Comparison of ENCODE assay signal across 12 cellular contexts in genomic region chr5:132475531-132475930, GRCh38. TPM values are rescaled to one million over a fixed set of nuclear protein-coding genes. Genes with fewer than 3 reads are reported as not detected.
DNase-seq lines count a peak whose midpoint lies in the region; ATAC-seq and TF ChIP-seq lines count a peak whose summit lies in the region.
"Had no signal": no experiment of that assay in that cellular context is flagged by ENCODE, and none has a peak within 500 bp of the region (broad histone marks: within the 10 kb centered on the region; RNA-seq: fewer than 3 reads in every experiment).

No MANE protein-coding gene starts in this region.

- no peaks in the 10 kb centered on the region for H3K36me3 ChIP-seq in effector memory CD4-positive, alpha-beta T cell (ENCODE audit: control insufficient read depth, insufficient read depth, low read length)
- H3K36me3 ChIP-seq in mucosa of rectum (ENCODE audit: control insufficient read depth in 2 of 2, insufficient read depth in 2 of 2, low read length in 2 of 2) (no peaks in the 10 kb centered on the region), transverse colon (no peaks in the 10 kb centered on the region)
- H3K36me3 ChIP-seq: brain microvascular endothelial cell had no signal

- DNase-seq in activated T-cell treated with anti-CD3 and anti-CD28 coated beads, Interleukin-2, amount 50 U/mL, for 1 hour: peak; percentile 18
- DNase-seq in activated T-cell treated with anti-CD3 and anti-CD28 coated beads for 4 hours: no peak
- DNase-seq in effector memory CD4-positive, alpha-beta T cell: no peak
- DNase-seq in transverse colon: peak; percentile 14
- no peak for DNase-seq in SKM-1 treated with dmso at 0.1 percent for 144 hours (lab: John Stamatoyannopoulos, UW; ENCODE audit: unreplicated experiment)
- DNase-seq in dermis blood vessel endothelial cell: no peak
- DNase-seq: ACHN, brain microvascular endothelial cell, NCI-H1417 treated with DMSO at 0.1 percent for 48 hours, testis had no signal

- WGBS in transverse colon (ENCODE audit: low coverage in 1 of 2), 2 donors: 33 to 71% methylated on average over 1 to 7 of the region's 7 CpGs

- TF ChIP-seq CTCF in transverse colon (IDR thresholded peaks at IDR 0.05): no peak

- TF ChIP-seq POLR2A in transverse colon (IDR thresholded peaks at IDR 0.05): no peak

- H3K9me3 ChIP-seq in effector memory CD4-positive, alpha-beta T cell (ENCODE audit: control insufficient read depth, low read length): no peaks in the 10 kb centered on the region
- no peaks in the 10 kb centered on the region for H3K9me3 ChIP-seq in mucosa of rectum (ENCODE audit: control insufficient read depth in 2 of 2, low read length in 2 of 2)
- no peaks in the 10 kb centered on the region for H3K9me3 ChIP-seq in transverse colon
- H3K9me3 ChIP-seq: testis had no signal

- H3K9ac ChIP-seq in mucosa of rectum (ENCODE audit: low read depth in 1 of 2, low read length in 2 of 2): peak overlapping the region in 1 of 2 donors; percentile 46

- in situ Hi-C loops in transverse colon (cut with MboI; ENCODE audit: low pct_ligation_motif_present in 1 of 4, low pct_unique_long_range_greater_than_20kb in 1 of 4, low sequenced_read_pairs in 3 of 4): loop anchor here in 1 of 4 donors (10.0 kb wide), 1 partner anchor 51 kb away; no protein-coding TSS in a partner anchor

- peaks cover 46% of the 10 kb centered on the region for H3K4me1 ChIP-seq in effector memory CD4-positive, alpha-beta T cell (ENCODE audit: control insufficient read depth, insufficient read depth, low read length, poor library complexity, severe bottlenecking)
- peaks cover 45 to 46% of the 10 kb centered on the region in 2 donors for H3K4me1 ChIP-seq in mucosa of rectum (ENCODE audit: control insufficient read depth in 2 of 2, insufficient read depth in 2 of 2, low read length in 2 of 2)
- H3K4me1 ChIP-seq in transverse colon: peaks cover 35 to 72% (median 45%) of the 10 kb centered on the region in 4 donors

- intact Hi-C loops in transverse colon (cut with DNase I; ENCODE audit: low total_unique reads): no loop called here

- H3K4me3 ChIP-seq in effector memory CD4-positive, alpha-beta T cell (ENCODE audit: insufficient read depth, low read depth, low read length, poor library complexity, severe bottlenecking): no peak overlapping the region
- no peak overlapping the region for H3K4me3 ChIP-seq in mucosa of rectum (ENCODE audit: low read length in 2 of 2)
- H3K4me3 ChIP-seq in transverse colon: no peak overlapping the region
- H3K4me3 ChIP-seq: testis had no signal

- no peak for TF ChIP-seq EP300 in transverse colon (IDR thresholded peaks at IDR 0.05; ENCODE audit: low read depth)

- no peak for ATAC-seq in HG02852 (IDR thresholded peaks at IDR 0.05; ENCODE audit: unreplicated experiment)

- H3K27ac ChIP-seq in effector memory CD4-positive, alpha-beta T cell (ENCODE audit: insufficient read depth, low read length, poor library complexity, severe bottlenecking): peak overlapping the region; percentile 38
- H3K27ac ChIP-seq in mucosa of rectum (ENCODE audit: low read depth in 2 of 2, low read length in 2 of 2): peak overlapping the region; percentile 56 to 65
- H3K27ac ChIP-seq in transverse colon: peak overlapping the region; percentile 64 to 82 (median 70)
- H3K27ac ChIP-seq: brain microvascular endothelial cell had no signal

- H3K27me3 ChIP-seq in effector memory CD4-positive, alpha-beta T cell (replicated peaks; ENCODE audit: control insufficient read depth, insufficient read depth, low read length, poor library complexity, severe bottlenecking): no peaks in the 10 kb centered on the region
- H3K27me3 ChIP-seq in mucosa of rectum (ENCODE audit: control insufficient read depth in 2 of 2, insufficient read depth in 2 of 2, low read length in 2 of 2) (no peaks in the 10 kb centered on the region), transverse colon (no peaks in the 10 kb centered on the region)
- H3K27me3 ChIP-seq: brain microvascular endothelial cell, testis had no signal

RNA-seq across cellular contexts. Expression of gene IRF1, which starts 15.0 kb away (rescaled TPM):
- total RNA-seq in transverse colon (10 to 100 TPM; 40.8 to 86.9 (median 65.5) TPM), dermis blood vessel endothelial cell (26.4 TPM in 2 replicates)

Comparison
In these comparisons a context has a peak if more than half of its experiments do, and no peak if none do; other contexts are left out.
1. DNase-seq: peak in activated T-cell treated with anti-CD3 and anti-CD28 coated beads, Interleukin-2, amount 50 U/mL, for 1 hour (single experiment) and transverse colon (single experiment); none in activated T-cell treated with anti-CD3 and anti-CD28 coated beads for 4 hours (single experiment), effector memory CD4-positive, alpha-beta T cell (0 of 3), SKM-1 treated with dmso at 0.1 percent for 144 hours (single experiment) and dermis blood vessel endothelial cell (single experiment).
2. Peak in every context shown above with its lines, with median percentiles within 50 percentile points of each other: H3K27ac ChIP-seq.